In genomic region chr12:92506891-92507290, GRCh38 we compare ENCODE assay signal across 13 cellular contexts.
DNase-seq lines count a peak whose midpoint lies in the region; ATAC-seq, FAIRE-seq and TF ChIP-seq lines count a peak whose summit lies in the region.
"Had no signal": no experiment of that assay in that cellular context is flagged by ENCODE, and none has a peak within 500 bp of the region (broad histone marks: within the 10 kb centered on the region; RNA-seq: fewer than 3 reads in every experiment).

No MANE protein-coding gene starts in this region.

- no peak for FAIRE-seq in bronchial epithelial cell (lab: Jason Lieb, UNC)
- FAIRE-seq: G401.6 had no signal

- peaks cover 21 to 24% of the 10 kb centered on the region in 2 donors for H3K4me1 ChIP-seq in neuronal stem cell (ENCODE audit: control insufficient read depth in 2 of 2, insufficient read depth in 1 of 2, low read depth in 1 of 2, low read length in 2 of 2)

- no peak overlapping the region for H2BK5ac ChIP-seq in neuronal stem cell (ENCODE audit: low read length)

- peak overlapping the region; percentile 13 for H3K27ac ChIP-seq in neuronal stem cell (replicated peaks; ENCODE audit: low read length)

- no peaks in the 10 kb centered on the region for H3K36me3 ChIP-seq in bronchial epithelial cell (ENCODE audit: control insufficient read depth, insufficient read depth, low read length)
- H3K36me3 ChIP-seq in neuronal stem cell (replicated peaks in 1 of 2; ENCODE audit: control insufficient read depth in 2 of 2, insufficient read depth in 2 of 2, low read length in 2 of 2), result no peaks in the 10 kb centered on the region

- H3K79me1 ChIP-seq in neuronal stem cell (ENCODE audit: low read depth, low read length), result no peaks in the 10 kb centered on the region

- H2BK12ac ChIP-seq in neuronal stem cell (ENCODE audit: low read length), result no peak overlapping the region

- H2AK5ac ChIP-seq in neuronal stem cell (ENCODE audit: low read depth, low read length), result no peak overlapping the region

- H2BK15ac ChIP-seq in neuronal stem cell (ENCODE audit: low read length), result no peak overlapping the region

- DNase-seq in stimulated activated naive CD8-positive, alpha-beta T cell treated with anti-CD3 and anti-CD28 coated beads, Interleukin-15, Interleukin-2, amounts not matched to agents 100 U/mL and 50 U/mL, for 24 hours, result no peak
- DNase-seq in bronchial epithelial cell (ENCODE audit: low read depth) (peak; percentile 55), neuronal stem cell (ENCODE audit: low spot score) (no peak), globus pallidus (ENCODE audit: low spot score) (no peak), ecto neural progenitor cell (ENCODE audit: low spot score) (no peak), posterior vena cava (ENCODE audit: low spot score) (no peak)
- DNase-seq: activated CD4-positive, alpha-beta T cell treated with anti-CD3 and anti-CD28 coated beads, Interleukin-2, amount 50 U/mL, for 4 hours; effector CD8-positive, alpha-beta T cell; KG1; NK-92 treated with Interleukin-12 subunit alpha and Interleukin-12 subunit beta, amount 100 ng/mL, for 24 hours had no signal

- TF ChIP-seq CTCF in bronchial epithelial cell (IDR thresholded peaks at IDR 0.05; ENCODE audit: insufficient read depth, low read length, severe bottlenecking), result no peak

- H3K9ac ChIP-seq in neuronal stem cell (ENCODE audit: low read depth, low read length, poor library complexity), result no peak overlapping the region

- H3K9me3 ChIP-seq in neuronal stem cell (replicated peaks in 1 of 2; ENCODE audit: control insufficient read depth in 2 of 2, insufficient read depth in 1 of 2, low read depth in 1 of 2, low read length in 2 of 2), result no peaks in the 10 kb centered on the region

- H3K4me1 Mint-ChIP-seq in stimulated activated naive CD8-positive, alpha-beta T cell treated with anti-CD3 and anti-CD28 coated beads, Interleukin-15, Interleukin-2, amounts not matched to agents 100 ng/mL and 50 ng/mL, for 24 hours (ENCODE audit: low read depth), result no peaks in the 10 kb centered on the region

- H3K4me3 Mint-ChIP-seq in stimulated activated naive CD8-positive, alpha-beta T cell treated with anti-CD3 and anti-CD28 coated beads, Interleukin-15, Interleukin-2, amounts not matched to agents 100 ng/mL and 50 ng/mL, for 24 hours, result peak overlapping the region; percentile 83

- H3K9me3 Mint-ChIP-seq in stimulated activated naive CD8-positive, alpha-beta T cell treated with anti-CD3 and anti-CD28 coated beads, Interleukin-15, Interleukin-2, amounts not matched to agents 100 ng/mL and 50 ng/mL, for 24 hours, result peaks cover 12% of the 10 kb centered on the region

- no peak overlapping the region for H3K4ac ChIP-seq in neuronal stem cell (ENCODE audit: low read length)

- H3K4me2 ChIP-seq in neuronal stem cell (ENCODE audit: insufficient read depth, low read length, poor library complexity, severe bottlenecking), result no peak overlapping the region

- intact Hi-C loops in posterior vena cava (cut with DNase I), result no loop called here

- no peaks in the 10 kb centered on the region for H3K27me3 Mint-ChIP-seq in stimulated activated naive CD8-positive, alpha-beta T cell treated with anti-CD3 and anti-CD28 coated beads, Interleukin-15, Interleukin-2, amounts not matched to agents 100 ng/mL and 50 ng/mL, for 24 hours

- H3K23ac ChIP-seq in neuronal stem cell (ENCODE audit: low read depth, low read length, poor library complexity), result no peak overlapping the region

- no peak for ATAC-seq in stimulated activated naive CD8-positive, alpha-beta T cell treated with anti-CD3 and anti-CD28 coated beads, Interleukin-15, Interleukin-2, amounts not matched to agents 100 U/mL and 50 U/mL, for 24 hours
- no peak for ATAC-seq in GM21390 (IDR thresholded peaks at IDR 0.05; ENCODE audit: unreplicated experiment)

- no peaks in the 10 kb centered on the region for H3K36me3 Mint-ChIP-seq in stimulated activated naive CD8-positive, alpha-beta T cell treated with anti-CD3 and anti-CD28 coated beads, Interleukin-15, Interleukin-2, amounts not matched to agents 100 ng/mL and 50 ng/mL, for 24 hours (ENCODE audit: low read depth)

- no CpG with 5 or more reads among the region's 3 CpGs for WGBS in neuronal stem cell (ENCODE audit: extremely low coverage in 2 of 2, insufficient read length in 2 of 2, insufficient replicate concordance in 1 of 2), 2 donors

- peak overlapping the region; percentile 69 for H3K18ac ChIP-seq in neuronal stem cell (ENCODE audit: low read length)

- peak overlapping the region; percentile 99 for H3K27ac Mint-ChIP-seq in stimulated activated naive CD8-positive, alpha-beta T cell treated with anti-CD3 and anti-CD28 coated beads, Interleukin-15, Interleukin-2, amounts not matched to agents 100 ng/mL and 50 ng/mL, for 24 hours

- no peak overlapping the region for H2AFZ ChIP-seq in neuronal stem cell (ENCODE audit: low read length)

- no peak overlapping the region for H4K91ac ChIP-seq in neuronal stem cell (ENCODE audit: low read depth, low read length, poor library complexity)

- H3K27me3 ChIP-seq in bronchial epithelial cell (ENCODE audit: control insufficient read depth, insufficient read depth, low read length) (no peaks in the 10 kb centered on the region), neuronal stem cell (ENCODE audit: control insufficient read depth in 3 of 3, insufficient read depth in 3 of 3, low read depth in 1 of 3, low read length in 3 of 3) (no peaks in the 10 kb centered on the region)

- no peak overlapping the region for H4K8ac ChIP-seq in neuronal stem cell (ENCODE audit: low read depth, low read length)

- no peak overlapping the region for H2BK120ac ChIP-seq in neuronal stem cell (ENCODE audit: low read depth, low read length)

- no peak overlapping the region for H3K14ac ChIP-seq in neuronal stem cell (ENCODE audit: low read length)

- H3K4me3 ChIP-seq in bronchial epithelial cell (ENCODE audit: low read depth, low read length), result no peak overlapping the region
- H3K4me3 ChIP-seq in neuronal stem cell (ENCODE audit: low read length in 2 of 2), result no peak overlapping the region
